ENCODE assay signal across 16 cellular contexts in the genomic region with DNA sequence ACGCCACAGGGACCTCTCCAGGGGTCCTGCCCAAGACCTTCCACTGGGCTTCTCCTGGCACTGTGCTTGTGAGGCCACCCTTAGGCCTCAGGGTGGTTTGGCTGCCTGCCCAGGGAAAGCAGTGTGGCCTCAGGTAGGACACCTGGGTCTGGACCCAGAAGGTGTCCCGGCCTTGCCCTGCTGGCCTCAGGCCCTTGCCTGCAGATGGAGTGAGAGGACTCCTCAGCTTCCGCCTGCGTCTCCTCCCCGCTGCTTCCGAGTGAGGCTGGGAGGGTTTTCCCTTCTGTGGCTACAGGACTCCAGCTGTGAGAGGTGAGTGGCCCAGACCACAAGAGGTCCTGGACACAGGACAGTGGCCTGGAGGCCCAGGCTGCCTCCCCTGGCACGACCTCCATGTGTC.
DNase-seq lines count a peak whose midpoint lies in the region; ATAC-seq and TF ChIP-seq lines count a peak whose summit lies in the region.
"Had no signal": no experiment of that assay in that cellular context is flagged by ENCODE, and none has a peak within 500 bp of the region (broad histone marks: within the 10 kb centered on the region; RNA-seq: fewer than 3 reads in every experiment).

No MANE protein-coding gene starts in this region.

- H3K4me1 Mint-ChIP-seq in activated T-helper 17 cell treated with anti-CD3 and anti-CD28 coated beads, Interleukin-2, amount 50 U/mL, for 72 hours, result no peaks in the 10 kb centered on the region
- H3K4me1 Mint-ChIP-seq in type B pancreatic cell (ENCODE audit: unreplicated experiment) (no peaks in the 10 kb centered on the region), endodermal cell (no peaks in the 10 kb centered on the region)
- H3K4me1 Mint-ChIP-seq: CD4-positive, CD25-positive, alpha-beta regulatory T cell; GM23338 had no signal

- no peaks in the 10 kb centered on the region for H3K36me3 ChIP-seq in BLaER1
- H3K36me3 ChIP-seq in HEK293 (ENCODE audit: control insufficient read depth in 2 of 2, insufficient read depth in 1 of 2, low read length in 2 of 2), result no peaks in the 10 kb centered on the region
- H3K36me3 ChIP-seq in PC-9 (ENCODE audit: low read depth), result no peaks in the 10 kb centered on the region
- H3K36me3 ChIP-seq in endodermal cell (ENCODE audit: control insufficient read depth, insufficient read depth, low read length), result no peaks in the 10 kb centered on the region

- no peak overlapping the region for H3K4me3 Mint-ChIP-seq in activated T-helper 17 cell treated with anti-CD3 and anti-CD28 coated beads, Interleukin-2, amount 50 U/mL, for 72 hours
- H3K4me3 Mint-ChIP-seq in type B pancreatic cell (no peak overlapping the region), endodermal cell (no peak overlapping the region)
- H3K4me3 Mint-ChIP-seq: CD4-positive, CD25-positive, alpha-beta regulatory T cell; GM23338 had no signal

- peaks cover 12% of the 10 kb centered on the region for H3K27me3 Mint-ChIP-seq in activated T-helper 17 cell treated with anti-CD3 and anti-CD28 coated beads, Interleukin-2, amount 50 U/mL, for 72 hours
- H3K27me3 Mint-ChIP-seq in type B pancreatic cell (peaks cover 11% of the 10 kb centered on the region), endodermal cell (ENCODE audit: insufficient read depth) (peaks cover 6% of the 10 kb centered on the region)
- H3K27me3 Mint-ChIP-seq: CD4-positive, CD25-positive, alpha-beta regulatory T cell had no signal

- no peak overlapping the region for H3K27ac Mint-ChIP-seq in activated T-helper 17 cell treated with anti-CD3 and anti-CD28 coated beads, Interleukin-2, amount 50 U/mL, for 72 hours
- H3K27ac Mint-ChIP-seq in type B pancreatic cell (no peak overlapping the region), endodermal cell (no peak overlapping the region)
- H3K27ac Mint-ChIP-seq: CD4-positive, CD25-positive, alpha-beta regulatory T cell; GM23338; IgD-negative memory B cell had no signal

- CTCF ChIA-PET in HEK293 (lab: Yijun Ruan, JAX), result no interaction called here
- CTCF ChIA-PET in PC-9 (lab: Charles Lee), result interaction anchor here (0.5 kb wide), 1 partner anchor 612 kb away, joined by 3 read pairs; no protein-coding TSS in a partner anchor

- intact Hi-C loops in PC-9 (cut with micrococcal nuclease; ENCODE audit: unreplicated experiment), result loop anchor here (5.0 kb wide), 2 partner anchors 139 to 229 kb away; no protein-coding TSS in a partner anchor

- H3K27me3 ChIP-seq in BLaER1 (no peaks in the 10 kb centered on the region), PC-9 (ENCODE audit: insufficient read depth, low read depth) (no peaks in the 10 kb centered on the region), endodermal cell (ENCODE audit: control insufficient read depth, insufficient read depth, low read length, poor library complexity, severe bottlenecking) (no peaks in the 10 kb centered on the region)

- WGBS in endodermal cell (ENCODE audit: insufficient coverage in 1 of 2, insufficient read length in 1 of 2), 2 experiments, result 87 to 89% methylated on average over 6 to 7 of the region's 7 CpGs

- H3F3A ChIP-seq in PC-9 (ENCODE audit: insufficient read depth, low read depth), result peaks cover 56% of the 10 kb centered on the region

- H3K27ac ChIP-seq in BLaER1 (no peak overlapping the region), HEK293 (ENCODE audit: extremely low read depth, low read depth, low read length) (no peak overlapping the region), PC-9 (no peak overlapping the region), endodermal cell (ENCODE audit: low read depth, low read length) (no peak overlapping the region)
- H3K27ac ChIP-seq: HL-60, SK-N-MC had no signal

- no TSS peak for BruUV-seq in PC-9 (replicated peaks; lab: Mats Ljungman, UMichigan)

- no peak overlapping the region for H3K4me3 ChIP-seq in BLaER1
- no peak overlapping the region for H3K4me3 ChIP-seq in HEK293 (ENCODE audit: low read depth, low read length)
- no peak overlapping the region for H3K4me3 ChIP-seq in PC-9
- no peak overlapping the region for H3K4me3 ChIP-seq in astrocyte of the spinal cord (ENCODE audit: low read depth, low read length)
- H3K4me3 ChIP-seq in endodermal cell (ENCODE audit: low read length), result no peak overlapping the region
- H3K4me3 ChIP-seq: GM23338, SK-N-MC had no signal

- TF ChIP-seq CTCF in HEK293 (tag by site-specific recombination; IDR thresholded peaks at IDR 0.05) (no peak), PC-9 (conservative IDR thresholded peaks at IDR 0.05) (no peak), astrocyte of the spinal cord (IDR thresholded peaks at IDR 0.05; ENCODE audit: low read depth, low read length) (peak; percentile 10), type B pancreatic cell (conservative IDR thresholded peaks at IDR 0.05) (no peak), endodermal cell (conservative IDR thresholded peaks at IDR 0.05) (no peak)

- H3K9me3 Mint-ChIP-seq in activated T-helper 17 cell treated with anti-CD3 and anti-CD28 coated beads, Interleukin-2, amount 50 U/mL, for 72 hours, result peaks cover 5% of the 10 kb centered on the region
- H3K9me3 Mint-ChIP-seq in type B pancreatic cell (peaks cover 6% of the 10 kb centered on the region), endodermal cell (peaks cover 6% of the 10 kb centered on the region)
- H3K9me3 Mint-ChIP-seq: CD4-positive, CD25-positive, alpha-beta regulatory T cell; GM23338 had no signal

- H3K79me2 ChIP-seq in PC-9 (ENCODE audit: low read depth), result no peaks in the 10 kb centered on the region

- peaks cover 45% of the 10 kb centered on the region for H4K20me1 ChIP-seq in BLaER1
- no peaks in the 10 kb centered on the region for H4K20me1 ChIP-seq in PC-9 (ENCODE audit: insufficient read depth)

- POLR2A ChIA-PET in HEK293 (lab: Yijun Ruan, JAX), result no interaction called here
- POLR2A ChIA-PET in PC-9 (lab: Charles Lee; ENCODE audit: unreplicated experiment), result no interaction called here

- peaks cover 63% of the 10 kb centered on the region for H3K4me1 ChIP-seq in BLaER1
- no peaks in the 10 kb centered on the region for H3K4me1 ChIP-seq in HEK293 (ENCODE audit: control insufficient read depth, insufficient read depth, low read length)
- H3K4me1 ChIP-seq in PC-9 (replicated peaks; ENCODE audit: insufficient read depth), result peaks cover 90% of the 10 kb centered on the region
- H3K4me1 ChIP-seq in endodermal cell (ENCODE audit: control insufficient read depth, insufficient read depth, low read length), result no peaks in the 10 kb centered on the region

- in situ Hi-C loops in astrocyte of the spinal cord (cut with HindIII; ENCODE audit: low sequenced_read_pairs), result no loop called here

- H2AFZ ChIP-seq in PC-9, result no peak overlapping the region
- H2AFZ ChIP-seq: GM23338 had no signal

- no peak for ATAC-seq in activated T-helper 17 cell treated with anti-CD3 and anti-CD28 coated beads, Interleukin-2, amount 50 U/mL, for 72 hours (replicated peaks)
- ATAC-seq: GM23338 had no signal

- H3K9me2 ChIP-seq in PC-9 (ENCODE audit: insufficient read depth), result no peaks in the 10 kb centered on the region

- DNase-seq in PC-9 (peak; percentile 88 to 89), astrocyte of the spinal cord (ENCODE audit: low read depth, low spot score) (peak; percentile 54), type B pancreatic cell (ENCODE audit: extremely low spot score, unreplicated experiment) (no peak), endodermal cell (no peak)
- DNase-seq in activated CD4-positive, alpha-beta T cell treated with anti-CD3 and anti-CD28 coated beads, Interleukin-2, amount 50 U/mL, for 4 hours, result no peak
- DNase-seq: AML-193; CD4-positive, CD25-positive, alpha-beta regulatory T cell; Kasumi-1; NCI-H748 treated with DMSO at 0.1 percent for 48 hours had no signal

- H3K4me2 ChIP-seq in BLaER1, result peak overlapping the region; percentile 100
- peak overlapping the region; percentile 41 for H3K4me2 ChIP-seq in PC-9
- H3K4me2 ChIP-seq: GM23338 had no signal

- H3K9ac ChIP-seq in BLaER1, result no peak overlapping the region
- H3K9ac ChIP-seq in endodermal cell (ENCODE audit: extremely low read depth, low read length, poor library complexity, severe bottlenecking), result no peak overlapping the region

- no peaks in the 10 kb centered on the region for H3K36me3 Mint-ChIP-seq in activated T-helper 17 cell treated with anti-CD3 and anti-CD28 coated beads, Interleukin-2, amount 50 U/mL, for 72 hours (ENCODE audit: low read depth)
- H3K36me3 Mint-ChIP-seq in type B pancreatic cell (no peaks in the 10 kb centered on the region), endodermal cell (ENCODE audit: low read depth) (no peaks in the 10 kb centered on the region)
- H3K36me3 Mint-ChIP-seq: CD4-positive, CD25-positive, alpha-beta regulatory T cell; IgD-negative memory B cell had no signal

- H3K9me3 ChIP-seq in BLaER1 (peaks cover 12% of the 10 kb centered on the region), HEK293 (ENCODE audit: control insufficient read depth, insufficient read depth, low read depth, low read length) (no peaks in the 10 kb centered on the region), PC-9 (ENCODE audit: insufficient read depth, low read depth) (0 out of 2 replicates have a peak, but pooled peaks cover 8% of the 10 kb centered on the region), endodermal cell (ENCODE audit: control insufficient read depth, low read length) (no peaks in the 10 kb centered on the region)

TF ChIP-seq in HEK293, 187 proteins besides CTCF, POLR2A, EP300 and RAD21:
- no peak for TF ChIP-seq GLI4 (tag by site-specific recombination; IDR thresholded peaks at IDR 0.05)
- TF ChIP-seq ZIC2 (tag by site-specific recombination; IDR thresholded peaks at IDR 0.05), result peak; percentile 63

Comparison
In these comparisons a context has a peak if more than half of its experiments do, and no peak if none do; other contexts are left out.
1. DNase-seq: peak in PC-9 (2 of 2) and astrocyte of the spinal cord (single experiment); none in activated CD4-positive, alpha-beta T cell treated with anti-CD3 and anti-CD28 coated beads, Interleukin-2, amount 50 U/mL, for 4 hours (0 of 2), type B pancreatic cell (single experiment) and endodermal cell (single experiment).